ENCODE assay signal across 1 cellular context in genomic region chr5:79513519-79514390, GRCh38.
A peak's percentile ranks its signal among the peaks of the same experiment; 100 is the strongest.
TF ChIP-seq lines count a peak whose summit lies in the region.

TSS of gene HOMER1 (minus strand) at chr5:79514134. CDS start at chr5:79512774, 1,360 bp downstream.

TF ChIP-seq in K562, 482 proteins besides CTCF, POLR2A, EP300 and RAD21 (continued from another document and continues in another):
- TF ChIP-seq ZNF277 (CRISPR knock-in tag; IDR thresholded peaks at IDR 0.05; ENCODE audit: borderline replicate concordance) (no peak), SETDB1 (IDR thresholded peaks at IDR 0.05; ENCODE audit: low read length) (no peak), CHD2 (IDR thresholded peaks at IDR 0.05; ENCODE audit: low read depth, low read length) (peak; percentile 76), ZNF707 (CRISPR knock-in tag; conservative IDR thresholded peaks at IDR 0.05) (no peak), ZFPM2 (CRISPR knock-in tag; IDR thresholded peaks at IDR 0.05) (0 out of 2 replicates have a peak, but pooled peaks have one; percentile 5), IRF1 (CRISPR knock-in tag; IDR thresholded peaks at IDR 0.05; ENCODE audit: borderline replicate concordance) (peak; percentile 82; the same call in 1 of the 2 replicates), ZNF436 (CRISPR knock-in tag; IDR thresholded peaks at IDR 0.05) (no peak), FOXP1 (CRISPR knock-in tag; IDR thresholded peaks at IDR 0.05) (peak; percentile 96), U2AF2 (optimal IDR thresholded peaks at IDR 0.05; ENCODE audit: low read depth, low read length) (no peak), DDX20 (tag; IDR thresholded peaks at IDR 0.05; ENCODE audit: low read depth) (no peak), MAZ (CRISPR knock-in tag; conservative IDR thresholded peaks at IDR 0.05 in 1 of 2, IDR thresholded peaks at IDR 0.05 in 1 of 2) (peak in 1 of 2 experiments; percentile 85; a peak in 2 of 4 replicates), ELK1 (CRISPR knock-in tag; IDR thresholded peaks at IDR 0.05) (no peak; the same call in 1 of the 2 replicates), BCLAF1 (IDR thresholded peaks at IDR 0.05; ENCODE audit: borderline replicate concordance in 1 of 2, control insufficient read depth in 1 of 2, low read depth in 2 of 2, low read length in 1 of 2) (no peak), HDAC1 (IDR thresholded peaks at IDR 0.05) (peak in 1 of 2 experiments; percentile 80; a peak in 2 of 4 replicates), PRDM10 (IDR thresholded peaks at IDR 0.05; ENCODE audit: partially characterized antibody) (no peak), ZNF583 (CRISPR knock-in tag; IDR thresholded peaks at IDR 0.05) (0 out of 2 replicates have a peak, but pooled peaks have one; percentile 30), MCM7 (IDR thresholded peaks at IDR 0.05) (no peak), MAFG (tag; conservative IDR thresholded peaks at IDR 0.05) (no peak), KDM5B (IDR thresholded peaks at IDR 0.05; ENCODE audit: insufficient replicate concordance, low read depth, low read length) (peak; percentile 37), TAF1 (IDR thresholded peaks at IDR 0.05; ENCODE audit: control insufficient read depth, extremely low read depth, insufficient read depth, low read length, severe bottlenecking) (peak; percentile 76), OTX1 (CRISPR knock-in tag; IDR thresholded peaks at IDR 0.05) (no peak), ARHGAP35 (IDR thresholded peaks at IDR 0.05; ENCODE audit: partially characterized antibody) (no peak), SPI1 (IDR thresholded peaks at IDR 0.05; ENCODE audit: borderline replicate concordance, low read depth, low read length) (no peak), E2F5 (CRISPR knock-in tag; IDR thresholded peaks at IDR 0.05) (0 out of 2 replicates have a peak, but pooled peaks have one; percentile 62), TRIM28 (IDR thresholded peaks at IDR 0.05) (no peak), TAF9B (IDR thresholded peaks at IDR 0.05; ENCODE audit: partially characterized antibody) (no peak), ETV5 (CRISPR knock-in tag; IDR thresholded peaks at IDR 0.05; ENCODE audit: low read depth) (no peak), NFIC (IDR thresholded peaks at IDR 0.05) (peak; percentile 32; the same call in 1 of the 2 replicates), NCOA1 (IDR thresholded peaks at IDR 0.05; ENCODE audit: low read depth) (no peak), ERF (CRISPR knock-in tag; IDR thresholded peaks at IDR 0.05) (0 out of 2 replicates have a peak, but pooled peaks have one; percentile 14), JUNB (CRISPR knock-in tag; conservative IDR thresholded peaks at IDR 0.05) (no peak), ZNF121 (CRISPR knock-in tag; conservative IDR thresholded peaks at IDR 0.05) (peak; percentile 29; the same call in 1 of the 2 replicates), NONO (IDR thresholded peaks at IDR 0.05; ENCODE audit: low read depth in 2 of 2, low read length in 1 of 2) (peak; percentile 38 to 81; a peak in 2 of 4 replicates), FOXM1 (IDR thresholded peaks at IDR 0.05; ENCODE audit: low read depth) (no peak), FOXM1 (CRISPR knock-in tag; IDR thresholded peaks at IDR 0.05; ENCODE audit: low read depth) (peak; percentile 96; the same call in 1 of the 2 replicates), MNT (conservative IDR thresholded peaks at IDR 0.05) (peak in 1 of 2 experiments; percentile 39; a peak in 1 of 4 replicates), ZNF282 (CRISPR knock-in tag; IDR thresholded peaks at IDR 0.05) (no peak), TSC22D4 (tag; IDR thresholded peaks at IDR 0.05) (no peak), PCBP2 (IDR thresholded peaks at IDR 0.05; ENCODE audit: low read depth, low read length, poor library complexity, severe bottlenecking) (peak; percentile 50), CREM (IDR thresholded peaks at IDR 0.05; ENCODE audit: low read depth) (0 out of 2 replicates have a peak, but pooled peaks have one; percentile 13), MBD2 (IDR thresholded peaks at IDR 0.05; ENCODE audit: borderline replicate concordance, low read depth) (0 out of 2 replicates have a peak, but pooled peaks have one; percentile 2), YBX1 (IDR thresholded peaks at IDR 0.05) (no peak), BHLHE40 (IDR thresholded peaks at IDR 0.05; ENCODE audit: low read length) (peak; percentile 38; the same call in 1 of the 2 replicates), EGR1 (conservative IDR thresholded peaks at IDR 0.05) (peak; percentile 24; the same call in 1 of the 2 replicates), HINFP (tag; conservative IDR thresholded peaks at IDR 0.05; ENCODE audit: low read depth) (no peak), TEAD1 (CRISPR knock-in tag; IDR thresholded peaks at IDR 0.05) (peak; percentile 26 to 96; a peak in 2 of 4 replicates), ZBTB7A (IDR thresholded peaks at IDR 0.05; ENCODE audit: borderline replicate concordance, control insufficient read depth, low read depth, low read length) (peak; percentile 94), SMAD4 (CRISPR knock-in tag; conservative IDR thresholded peaks at IDR 0.05) (peak; percentile 71), ARID1B (IDR thresholded peaks at IDR 0.05) (no peak), CLOCK (CRISPR knock-in tag; IDR thresholded peaks at IDR 0.05; ENCODE audit: borderline replicate concordance) (no peak), ZNF224 (CRISPR knock-in tag; IDR thresholded peaks at IDR 0.05) (peak; percentile 86; the same call in 1 of the 2 replicates), CEBPG (CRISPR knock-in tag; IDR thresholded peaks at IDR 0.05) (0 out of 2 replicates have a peak, but pooled peaks have one; percentile 33), CEBPG (tag; conservative IDR thresholded peaks at IDR 0.05 in 1 of 2, IDR thresholded peaks at IDR 0.05 in 1 of 2) (no peak)
